24 cellular contexts compared by ENCODE assay signal in the genomic region with DNA sequence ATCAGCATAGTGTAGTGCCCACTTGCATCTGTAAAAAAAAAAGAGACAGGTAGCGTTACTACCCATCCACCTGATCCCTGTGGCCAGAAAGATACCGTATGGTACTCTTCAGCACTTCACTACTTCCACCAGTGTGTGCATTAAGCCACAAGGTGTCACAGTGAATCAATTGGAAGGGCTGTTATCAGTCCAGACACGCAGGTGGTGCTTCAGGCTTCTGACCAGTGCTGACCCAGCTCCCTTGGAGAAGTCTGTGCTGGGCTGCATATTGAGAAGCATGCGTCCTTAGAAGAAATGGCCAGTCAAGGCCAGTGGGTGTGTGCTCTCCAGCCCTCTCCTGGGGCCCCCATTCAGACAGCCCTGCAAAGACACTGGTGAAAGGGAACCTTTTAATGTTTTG. TPM values are rescaled to one million over a fixed set of nuclear protein-coding genes. Genes with fewer than 3 reads are reported as not detected.
"Had no signal": no experiment of that assay in that cellular context is flagged by ENCODE, and none has a peak within 500 bp of the region (broad histone marks: within the 10 kb centered on the region; RNA-seq: fewer than 3 reads in every experiment).

No MANE protein-coding gene starts in this region.

- H3K4me3 ChIP-seq: breast epithelium, PC-9, SJCRH30 had no signal

- H3K9me2 ChIP-seq: SK-N-SH had no signal

- H3K27me3 ChIP-seq: breast epithelium, SJCRH30 had no signal

- H3K27ac ChIP-seq: breast epithelium, PC-9, SJCRH30, VCaP had no signal

- DNase-seq: activated CD4-positive, alpha-beta T cell treated with anti-CD3 and anti-CD28 coated beads for 48 hours; activated CD4-positive, alpha-beta T cell treated with anti-CD3 and anti-CD28 coated beads, Interleukin-2, amount 50 U/mL, for 4 hours; activated CD8-positive, alpha-beta memory T cell treated with anti-CD3 and anti-CD28 coated beads, Interleukin-2, amount 50 U/mL, for 48 hours; activated CD8-positive, alpha-beta T cell treated with anti-CD3 and anti-CD28 coated beads, Interleukin-2, amount 10 ng/mL, durations not matched to agents 7 days and 5 days; activated naive CD4-positive, alpha-beta T cell treated with anti-CD3 and anti-CD28 coated beads, Interleukin-2, amount 50 U/mL, for 16 hours; activated T-cell treated with anti-CD3 and anti-CD28 coated beads, Interleukin-2, amount 50 U/mL, for 1 hour; aorta; caudate nucleus; Kasumi-1; KBM-7; NCI-H1048; NCI-H146; NCI-H187 treated with DMSO at 0.1 percent for 48 hours; NCI-H2081 treated with DMSO at 0.1 percent for 48 hours; NCI-H446; NCI-H524; PC-9; SJCRH30; SK-N-SH; T-helper 1 cell had no signal

- ATAC-seq: activated CD8-positive, alpha-beta T cell treated with anti-CD3 and anti-CD28 coated beads, Interleukin-2, amount 10 ng/mL, durations not matched to agents 7 days and 5 days; Right ventricle myocardium inferior had no signal

- H3K36me3 ChIP-seq: breast epithelium, SJCRH30 had no signal

- H2AFZ ChIP-seq: PC-9 had no signal

- H3K9me3 ChIP-seq: breast epithelium, SJCRH30, SK-N-SH had no signal

- H3K9ac ChIP-seq: SK-N-SH had no signal

- H3K4me2 ChIP-seq: PC-9, SK-N-SH had no signal

- H3K4me1 ChIP-seq: breast epithelium, SJCRH30 had no signal

RNA-seq across cellular contexts. Expression of a gene that starts 10.6 kb away (rescaled TPM):
- total RNA-seq: activated CD8-positive, alpha-beta T cell treated with anti-CD3 and anti-CD28 coated beads, Interleukin-2, amount 10 ng/mL, durations not matched to agents 7 days and 5 days; PC-9; T-helper 2 cell treated with Interferon-gamma antibody and Interleukin-4, amounts not matched to agents 100 ng/mL and 5 ng/mL, for 36 hours had no signal
